ENCODE assay signal across 22 cellular contexts in the genomic region with DNA sequence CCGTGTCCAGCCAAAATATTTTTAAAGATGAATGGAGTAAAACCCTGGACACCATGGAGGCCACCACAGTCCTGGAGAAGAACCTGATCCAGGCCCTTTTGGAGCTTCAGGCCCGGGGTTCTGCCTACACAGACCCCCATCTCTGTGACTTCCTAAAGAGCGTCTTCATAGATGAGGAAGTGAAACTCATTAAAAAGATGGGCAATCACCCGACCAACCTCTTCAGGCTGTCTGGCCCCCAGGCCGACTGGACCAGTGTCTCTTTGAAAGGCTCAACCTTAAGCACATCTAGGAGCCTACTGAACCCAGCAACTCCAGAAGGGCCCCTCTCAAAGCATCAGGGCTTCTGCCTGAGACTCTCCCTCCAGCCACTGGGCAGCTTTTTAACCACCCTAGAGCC.
"Had no signal": no experiment of that assay in that cellular context is flagged by ENCODE, and none has a peak within 500 bp of the region (broad histone marks: within the 10 kb centered on the region; RNA-seq: fewer than 3 reads in every experiment).

No MANE protein-coding gene starts in this region.

- ATAC-seq: activated CD8-positive, alpha-beta T cell treated with anti-CD3 and anti-CD28 coated beads for 36 hours; activated naive CD8-positive, alpha-beta T cell treated with anti-CD3 and anti-CD28 coated beads, Interleukin-2, amount 50 U/mL, for 24 hours; left cardiac atrium; natural killer cell; right lobe of liver; stimulated activated effector memory CD8-positive, alpha-beta T cell treated with anti-CD3 and anti-CD28 coated beads, Interleukin-12 subunit alpha, Interleukin-12 subunit beta, amount 100 ng/mL, for 72 hours had no signal

- H3K9me3 ChIP-seq: neutrophil, right lobe of liver, testis had no signal

- H3K9me3 Mint-ChIP-seq: activated CD8-positive, alpha-beta T cell treated with anti-CD3 and anti-CD28 coated beads for 36 hours; activated naive CD8-positive, alpha-beta T cell treated with anti-CD3 and anti-CD28 coated beads, Interleukin-2, amount 50 U/mL, for 24 hours; natural killer cell; stimulated activated effector memory CD8-positive, alpha-beta T cell treated with anti-CD3 and anti-CD28 coated beads, Interleukin-12 subunit alpha, Interleukin-12 subunit beta, amount 100 ng/mL, for 72 hours; T-helper 2 cell treated with Interferon-gamma antibody and Interleukin-4, amounts not matched to agents 5 μg/mL and 100 μg/mL, for 36 hours; type B pancreatic cell had no signal

- H2AFZ ChIP-seq: parathyroid adenoma had no signal

- H3K4me1 ChIP-seq: parathyroid adenoma, right lobe of liver, testis had no signal

- H3K4me1 Mint-ChIP-seq: activated CD4-positive, alpha-beta T cell treated with anti-CD3 and anti-CD28 coated beads, Interleukin-2, amount 10 ng/mL, durations not matched to agents 24 days and 14 days; activated naive CD8-positive, alpha-beta T cell treated with anti-CD3 and anti-CD28 coated beads, Interleukin-2, amount 50 U/mL, for 24 hours; natural killer cell; stimulated activated effector memory CD8-positive, alpha-beta T cell treated with anti-CD3 and anti-CD28 coated beads, Interleukin-12 subunit alpha, Interleukin-12 subunit beta, amount 100 ng/mL, for 72 hours had no signal

- H3K36me3 ChIP-seq: brain microvascular endothelial cell, neutrophil, right lobe of liver had no signal

- H3K4me3 Mint-ChIP-seq: activated CD4-positive, alpha-beta T cell treated with anti-CD3 and anti-CD28 coated beads, Interleukin-2, amount 10 ng/mL, durations not matched to agents 24 days and 14 days; activated CD8-positive, alpha-beta T cell treated with anti-CD3 and anti-CD28 coated beads for 36 hours; activated naive CD4-positive, alpha-beta T cell treated with anti-CD3 and anti-CD28 coated beads for 36 hours; activated naive CD8-positive, alpha-beta T cell treated with anti-CD3 and anti-CD28 coated beads, Interleukin-2, amount 50 U/mL, for 24 hours; natural killer cell; stimulated activated effector memory CD8-positive, alpha-beta T cell treated with anti-CD3 and anti-CD28 coated beads, Interleukin-12 subunit alpha, Interleukin-12 subunit beta, amount 100 ng/mL, for 72 hours; T-helper 2 cell treated with Interferon-gamma antibody and Interleukin-4, amounts not matched to agents 5 μg/mL and 100 μg/mL, for 36 hours; type B pancreatic cell had no signal

- H3K79me2 ChIP-seq: parathyroid adenoma had no signal

- DNase-seq: activated CD4-positive, alpha-beta T cell treated with anti-CD3 and anti-CD28 coated beads, Interleukin-2, amount 10 ng/mL, durations not matched to agents 24 days and 14 days; activated CD8-positive, alpha-beta T cell treated with anti-CD3 and anti-CD28 coated beads for 36 hours; activated naive CD4-positive, alpha-beta T cell treated with anti-CD3 and anti-CD28 coated beads for 36 hours; activated naive CD8-positive, alpha-beta T cell treated with anti-CD3 and anti-CD28 coated beads, Interleukin-2, amount 50 U/mL, for 24 hours; activated T-cell treated with anti-CD3 and anti-CD28 coated beads, Interleukin-2, amount 50 U/mL, for 1 hour; aorta; brain microvascular endothelial cell; central memory CD4-positive, alpha-beta T cell; dorsolateral prefrontal cortex; left cardiac atrium; mesendoderm; natural killer cell; right lobe of liver; small intestine; stimulated activated CD4-positive, alpha-beta T cell treated with anti-CD3 and anti-CD28 coated beads, Interleukin-4, amount 100 ng/mL, for 1 hour; testis had no signal

- H3K36me3 Mint-ChIP-seq: natural killer cell; stimulated activated effector memory CD8-positive, alpha-beta T cell treated with anti-CD3 and anti-CD28 coated beads, Interleukin-12 subunit alpha, Interleukin-12 subunit beta, amount 100 ng/mL, for 72 hours; type B pancreatic cell had no signal

- H3K27me3 ChIP-seq: brain microvascular endothelial cell, dorsolateral prefrontal cortex, neutrophil, right lobe of liver, testis had no signal

- H3K4me3 ChIP-seq: dorsolateral prefrontal cortex, right lobe of liver, testis had no signal

- FAIRE-seq: colon, small intestine had no signal

- H3K27ac Mint-ChIP-seq: activated CD4-positive, alpha-beta T cell treated with anti-CD3 and anti-CD28 coated beads, Interleukin-2, amount 10 ng/mL, durations not matched to agents 24 days and 14 days; activated CD8-positive, alpha-beta T cell treated with anti-CD3 and anti-CD28 coated beads for 36 hours; activated naive CD4-positive, alpha-beta T cell treated with anti-CD3 and anti-CD28 coated beads for 36 hours; activated naive CD8-positive, alpha-beta T cell treated with anti-CD3 and anti-CD28 coated beads, Interleukin-2, amount 50 U/mL, for 24 hours; natural killer cell; stimulated activated effector memory CD8-positive, alpha-beta T cell treated with anti-CD3 and anti-CD28 coated beads, Interleukin-12 subunit alpha, Interleukin-12 subunit beta, amount 100 ng/mL, for 72 hours; T-helper 2 cell treated with Interferon-gamma antibody and Interleukin-4, amounts not matched to agents 5 μg/mL and 100 μg/mL, for 36 hours; type B pancreatic cell had no signal

- H3K27ac ChIP-seq: brain microvascular endothelial cell, dorsolateral prefrontal cortex, neutrophil, parathyroid adenoma, right lobe of liver, testis had no signal

- H3K9ac ChIP-seq: parathyroid adenoma had no signal

- H3K27me3 Mint-ChIP-seq: activated CD8-positive, alpha-beta T cell treated with anti-CD3 and anti-CD28 coated beads for 36 hours; activated naive CD8-positive, alpha-beta T cell treated with anti-CD3 and anti-CD28 coated beads, Interleukin-2, amount 50 U/mL, for 24 hours; type B pancreatic cell had no signal
